In genomic region chr1:110992329-110992728, GRCh38 we compare ENCODE assay signal across 8 cellular contexts. TPM values are rescaled to one million over a fixed set of nuclear protein-coding genes. Genes with fewer than 3 reads are reported as not detected.
DNase-seq lines count a peak whose midpoint lies in the region; FAIRE-seq and TF ChIP-seq lines count a peak whose summit lies in the region.
"Not testable (repeated sequence)": the region's sequence is repeated elsewhere in the genome, so short reads cannot be mapped to it uniquely, and the experiment has no call there.

No MANE protein-coding gene starts in this region.

- TF ChIP-seq CTCF in GM13976 (IDR thresholded peaks at IDR 0.05; ENCODE audit: borderline replicate concordance, control extremely low read depth, extremely low read depth, insufficient read depth, missing control alignments) (peak; percentile 33), colonic mucosa (IDR thresholded peaks at IDR 0.05) (peak; percentile 25)

- not testable (repeated sequence) for H3K36me3 ChIP-seq in CD4-positive, alpha-beta memory T cell (ENCODE audit: insufficient read depth, low read length); colonic mucosa; small intestine (ENCODE audit: control insufficient read depth in 2 of 2, insufficient read depth in 2 of 2, low read length in 2 of 2)

- H3K4me1 Mint-ChIP-seq in CD4-positive, alpha-beta memory T cell, result not testable (repeated sequence)

- H3K9me3 Mint-ChIP-seq in CD4-positive, alpha-beta memory T cell, result not testable (repeated sequence)

- peaks cover 9 to 11% of the 10 kb centered on the region in 2 donors for H3K27me3 Mint-ChIP-seq in CD4-positive, alpha-beta memory T cell

- H3K27me3 ChIP-seq in CD4-positive, alpha-beta memory T cell (ENCODE audit: insufficient read depth, low read length); colonic mucosa; small intestine (ENCODE audit: control insufficient read depth in 2 of 2, insufficient read depth in 2 of 2, low read length in 2 of 2): not testable (repeated sequence)

- not testable (repeated sequence) for H3K4me1 ChIP-seq in CD4-positive, alpha-beta memory T cell (ENCODE audit: insufficient read depth, low read length); colonic mucosa; small intestine (ENCODE audit: control insufficient read depth in 2 of 2, insufficient read depth in 1 of 2, low read depth in 1 of 2, low read length in 1 of 2)

- POLR2A ChIA-PET in CD4-positive, alpha-beta memory T cell (lab: Charles Lee; ENCODE audit: partially characterized antibody), result interaction anchor here (1.0 to 1.1 kb wide), 3 partner anchors 117 to 209 kb away, joined by 3 to 6 read pairs (median 4); no protein-coding TSS in a partner anchor

- H3K36me3 Mint-ChIP-seq in CD4-positive, alpha-beta memory T cell, result not testable (repeated sequence)

- DNase-seq in CD4-positive, alpha-beta memory T cell, result peak in 4 of 5 donors; percentile 18 to 41 (median 35)
- DNase-seq in GM13976 (ENCODE audit: low spot score) (peak; percentile 37), M059J (ENCODE audit: low read depth) (peak; percentile 31), NCI-H748 treated with DMSO at 0.1 percent for 48 hours (lab: John Stamatoyannopoulos, UW) (peak; percentile 2), SKM-1 treated with dmso at 0.1 percent for 144 hours (lab: John Stamatoyannopoulos, UW; ENCODE audit: unreplicated experiment) (peak; percentile 27), iPS-NIHi11 (ENCODE audit: low spot score) (peak; percentile 26), small intestine (peak; percentile 23)
- not testable (repeated sequence) for DNase-seq in colonic mucosa

- in situ Hi-C loops in GM13976 (cut with MboI; ENCODE audit: low sequenced_read_pairs, unreplicated experiment), result loop anchor here (10.0 kb wide), 1 partner anchor 208 kb away; no protein-coding TSS in a partner anchor

- not testable (repeated sequence) for H3K9me3 ChIP-seq in CD4-positive, alpha-beta memory T cell (ENCODE audit: control insufficient read depth in 1 of 2, low read length in 2 of 2); colonic mucosa; small intestine (ENCODE audit: control insufficient read depth, low read depth)

- intact Hi-C loops in CD4-positive, alpha-beta memory T cell (cut with micrococcal nuclease), result loop anchor here (1.0 to 2.0 kb wide), 4 partner anchors 162 to 373 kb away; no protein-coding TSS in a partner anchor
- intact Hi-C loops in colonic mucosa (cut with DNase I), result not testable (repeated sequence)

- CTCF ChIA-PET in CD4-positive, alpha-beta memory T cell (lab: Charles Lee; ENCODE audit: partially characterized antibody), result interaction anchor here (0.9 to 5.3 kb wide), 28 partner anchors 10 to 472 kb away, joined by 3 to 40 read pairs (median 4); no protein-coding TSS in a partner anchor

- H3K27ac ChIP-seq in CD4-positive, alpha-beta memory T cell (ENCODE audit: low read depth, low read length); colonic mucosa; small intestine (ENCODE audit: low read depth in 1 of 2, low read length in 1 of 2): not testable (repeated sequence)

- H3K27ac Mint-ChIP-seq in CD4-positive, alpha-beta memory T cell, result not testable (repeated sequence)

- 6 to 12% (median 11%) methylated on average over 2 of the region's 2 CpGs for WGBS in small intestine, 3 donors

- H3K4me3 Mint-ChIP-seq in CD4-positive, alpha-beta memory T cell, result not testable (repeated sequence)

- not testable (repeated sequence) for H3K4me3 ChIP-seq in CD4-positive, alpha-beta memory T cell (ENCODE audit: low read length in 2 of 2); colonic mucosa; small intestine (ENCODE audit: low read depth in 1 of 2, low read length in 2 of 2)

- not testable (repeated sequence) for H3K9ac ChIP-seq in colonic mucosa (ENCODE audit: low read depth in 2 of 2, low read length in 2 of 2)

- FAIRE-seq in small intestine (lab: Jason Lieb, UNC), result not testable (repeated sequence)

RNA-seq across cellular contexts. Expression of gene LRIF1, which starts 28.6 kb away (rescaled TPM):
- total RNA-seq in CD4-positive, alpha-beta memory T cell, result 10 to 100 TPM; 27.0 to 28.2 TPM
- polyA plus RNA-seq in CD4-positive, alpha-beta memory T cell, result 10 to 100 TPM; 16.9 to 20.3 TPM
- total RNA-seq in M059J (2014; rRNA removed; shearing (Covaris generic)), result 37.9 and 38.1 TPM in 2 replicates
- total RNA-seq in colonic mucosa, result 10 to 100 TPM in 1 of 2 donors, 1 to 10 TPM in 1; 8.9 to 13.0 TPM
- polyA plus RNA-seq in small intestine, result 1 to 10 TPM; 7.3 to 9.6 (median 8.5) TPM
